10 cellular contexts compared by ENCODE assay signal in genomic region chrX:23662187-23662586, GRCh38. TPM values are rescaled to one million over a fixed set of nuclear protein-coding genes. Genes with fewer than 3 reads are reported as not detected.
DNase-seq lines count a peak whose midpoint lies in the region; ATAC-seq and TF ChIP-seq lines count a peak whose summit lies in the region.
"Had no signal": no experiment of that assay in that cellular context is flagged by ENCODE, and none has a peak within 500 bp of the region (broad histone marks: within the 10 kb centered on the region; RNA-seq: fewer than 3 reads in every experiment).

No MANE protein-coding gene starts in this region.

- peaks cover 33% of the 10 kb centered on the region for H3K4me1 Mint-ChIP-seq in activated T-cell treated with anti-CD3 and anti-CD28 coated beads, Interleukin-2, amount 50 U/mL, for 4 hours (ENCODE audit: low read depth)
- H3K4me1 Mint-ChIP-seq in T-cell (peaks cover 29 to 32% (median 30%) of the 10 kb centered on the region in 3 donors), type B pancreatic cell (ENCODE audit: unreplicated experiment) (peaks cover 7% of the 10 kb centered on the region)
- H3K4me1 Mint-ChIP-seq in stimulated activated naive B cell treated with anti-CD40 and anti-IgM and Interleukin-4, amounts not matched to agents 10 μg/mL and 1 μg/mL and 100 μg/mL, for 72 hours = peaks cover 9 to 24% of the 10 kb centered on the region in 2 donors

- POLR2A ChIA-PET in T-cell (lab: Charles Lee) = no interaction called here

- intact Hi-C loops in tibial artery (cut with DNase I; ENCODE audit: low total_unique reads) = no loop called here

- H3K9me3 ChIP-seq in smooth muscle cell (replicated peaks; ENCODE audit: low read depth) (no peaks in the 10 kb centered on the region), tibial artery (no peaks in the 10 kb centered on the region)

- H3K9ac ChIP-seq in smooth muscle cell (ENCODE audit: low read depth) = no peak overlapping the region

- H3K27ac ChIP-seq in smooth muscle cell (ENCODE audit: low read depth) (no peak overlapping the region), tibial artery (no peak overlapping the region)

- no peaks in the 10 kb centered on the region for H3K36me3 ChIP-seq in smooth muscle cell (ENCODE audit: low read depth)
- no peaks in the 10 kb centered on the region for H3K36me3 ChIP-seq in tibial artery

- no peak overlapping the region for H3K4me2 ChIP-seq in smooth muscle cell

- H3K27me3 Mint-ChIP-seq in activated T-cell treated with anti-CD3 and anti-CD28 coated beads, Interleukin-2, amount 50 U/mL, for 4 hours (ENCODE audit: low read depth) = no peaks in the 10 kb centered on the region
- H3K27me3 Mint-ChIP-seq in T-cell (peaks cover 0 to 3% of the 10 kb centered on the region in 2 donors), type B pancreatic cell (no peaks in the 10 kb centered on the region)
- peaks cover 0 to 7% of the 10 kb centered on the region in 2 donors for H3K27me3 Mint-ChIP-seq in stimulated activated naive B cell treated with anti-CD40 and anti-IgM and Interleukin-4, amounts not matched to agents 10 μg/mL and 1 μg/mL and 100 μg/mL, for 72 hours

- peak; percentile 39 to 45 for ATAC-seq in activated T-cell treated with anti-CD3 and anti-CD28 coated beads, Interleukin-2, amount 50 U/mL, for 4 hours
- ATAC-seq in HG02623 (IDR thresholded peaks at IDR 0.05; ENCODE audit: unreplicated experiment) (peak; percentile 51), T-cell (replicated peaks in 1 of 4) (peak; percentile 52 to 75 (median 65))
- ATAC-seq in stimulated activated naive B cell treated with anti-CD40 and anti-IgM and Interleukin-4, amounts not matched to agents 10 μg/mL and 1 μg/mL and 100 μg/mL, for 72 hours (replicated peaks) = peak; percentile 57 to 61

- TF ChIP-seq CTCF in type B pancreatic cell (conservative IDR thresholded peaks at IDR 0.05) = no peak
- no peak for TF ChIP-seq CTCF in smooth muscle cell (IDR thresholded peaks at IDR 0.05; ENCODE audit: borderline replicate concordance, insufficient read depth, poor library complexity, severe bottlenecking)
- no peak for TF ChIP-seq CTCF in tibial artery (IDR thresholded peaks at IDR 0.05)

- H3F3A ChIP-seq in smooth muscle cell (ENCODE audit: low read depth) = peaks cover 5% of the 10 kb centered on the region

- H4K20me1 ChIP-seq in smooth muscle cell (ENCODE audit: low read depth) = no peaks in the 10 kb centered on the region

- peak overlapping the region; percentile 44 for H3K4me3 Mint-ChIP-seq in activated T-cell treated with anti-CD3 and anti-CD28 coated beads, Interleukin-2, amount 50 U/mL, for 4 hours
- H3K4me3 Mint-ChIP-seq in T-cell (peak overlapping the region in 1 of 3 donors; percentile 21), type B pancreatic cell (no peak overlapping the region)
- no peak overlapping the region for H3K4me3 Mint-ChIP-seq in stimulated activated naive B cell treated with anti-CD40 and anti-IgM and Interleukin-4, amounts not matched to agents 10 μg/mL and 1 μg/mL and 100 μg/mL, for 72 hours

- no peak for DNase-seq in activated T-cell treated with anti-CD3 and anti-CD28 coated beads, Interleukin-2, amount 50 U/mL, for 4 hours
- DNase-seq in activated T-cell treated with anti-CD3 and anti-CD28 coated beads, Interleukin-2, amount 50 U/mL, for 1 hour = no peak
- no peak for DNase-seq in T-cell
- DNase-seq in stimulated activated naive B cell treated with anti-CD40 and anti-IgM and Interleukin-4, amounts not matched to agents 10 μg/mL and 1 μg/mL and 100 μg/mL, for 72 hours = no peak
- no peak for DNase-seq in type B pancreatic cell (ENCODE audit: extremely low spot score, unreplicated experiment)
- DNase-seq in smooth muscle cell (lab: John Stamatoyannopoulos, UW; ENCODE audit: unreplicated experiment) = no peak
- no peak for DNase-seq in tibial artery
- DNase-seq: activated CD4-positive, alpha-beta T cell treated with anti-CD3 and anti-CD28 coated beads for 4 hours; MV-4-11 had no signal

- H3K36me3 Mint-ChIP-seq in activated T-cell treated with anti-CD3 and anti-CD28 coated beads, Interleukin-2, amount 50 U/mL, for 4 hours (ENCODE audit: insufficient read depth) = no peaks in the 10 kb centered on the region
- no peaks in the 10 kb centered on the region for H3K36me3 Mint-ChIP-seq in T-cell
- peaks cover 0 to 4% of the 10 kb centered on the region in 2 donors for H3K36me3 Mint-ChIP-seq in stimulated activated naive B cell treated with anti-CD40 and anti-IgM and Interleukin-4, amounts not matched to agents 10 μg/mL and 1 μg/mL and 100 μg/mL, for 72 hours
- H3K36me3 Mint-ChIP-seq in type B pancreatic cell = no peaks in the 10 kb centered on the region

- H3K4me3 ChIP-seq in smooth muscle cell (no peak overlapping the region), tibial artery (no peak overlapping the region)

- 93% methylated on average over 3 of the region's 3 CpGs for WGBS in smooth muscle cell (ENCODE audit: low lambda C conversion rate)

- no peaks in the 10 kb centered on the region for H3K79me2 ChIP-seq in smooth muscle cell (ENCODE audit: low read depth)

- CTCF ChIA-PET in T-cell (lab: Charles Lee) = no interaction called here

- H3K27me3 ChIP-seq in smooth muscle cell (ENCODE audit: low read depth) = no peaks in the 10 kb centered on the region
- no peaks in the 10 kb centered on the region for H3K27me3 ChIP-seq in tibial artery

- H3K4me1 ChIP-seq in smooth muscle cell (ENCODE audit: low read depth) = peaks cover 6% of the 10 kb centered on the region
- H3K4me1 ChIP-seq in tibial artery = peaks cover 0 to 5% (median 0%) of the 10 kb centered on the region in 4 donors

- H2AFZ ChIP-seq in smooth muscle cell (ENCODE audit: low read depth) = no peak overlapping the region

- H3K27ac Mint-ChIP-seq in T-cell (peak overlapping the region; percentile 60 to 90), type B pancreatic cell (no peak overlapping the region)
- H3K27ac Mint-ChIP-seq in stimulated activated naive B cell treated with anti-CD40 and anti-IgM and Interleukin-4, amounts not matched to agents 10 μg/mL and 1 μg/mL and 100 μg/mL, for 72 hours = no peak overlapping the region

- H3K9me3 Mint-ChIP-seq in activated T-cell treated with anti-CD3 and anti-CD28 coated beads, Interleukin-2, amount 50 U/mL, for 4 hours = no peaks in the 10 kb centered on the region
- no peaks in the 10 kb centered on the region for H3K9me3 Mint-ChIP-seq in T-cell
- H3K9me3 Mint-ChIP-seq in stimulated activated naive B cell treated with anti-CD40 and anti-IgM and Interleukin-4, amounts not matched to agents 10 μg/mL and 1 μg/mL and 100 μg/mL, for 72 hours = peaks cover 0 to 5% of the 10 kb centered on the region in 2 donors
- no peaks in the 10 kb centered on the region for H3K9me3 Mint-ChIP-seq in type B pancreatic cell

RNA-seq across cellular contexts. Expression of gene PRDX4, which starts 5.1 kb away (rescaled TPM):
- total RNA-seq in activated T-cell treated with anti-CD3 and anti-CD28 coated beads, Interleukin-2, amount 50 U/mL, for 4 hours = 100 to 1,000 TPM; 100 to 118 (median 112) TPM
- 10 to 100 TPM in 3 of 5 donors, 1 to 10 TPM in 2; 8.4 to 16.6 (median 14.2) TPM for total RNA-seq in T-cell
- 195 and 268 TPM in 2 replicates for total RNA-seq in type B pancreatic cell (ENCODE audit: low replicate concordance)
- total RNA-seq in smooth muscle cell = 768 and 853 TPM in 2 replicates
- 731 and 868 TPM in 2 replicates for polyA plus RNA-seq in smooth muscle cell

Comparison
In these comparisons a context has a peak if more than half of its experiments do, and no peak if none do; other contexts are left out.
1. H3K27ac Mint-ChIP-seq: peak in T-cell (2 of 2); none in stimulated activated naive B cell treated with anti-CD40 and anti-IgM and Interleukin-4, amounts not matched to agents 10 μg/mL and 1 μg/mL and 100 μg/mL, for 72 hours (single experiment) and type B pancreatic cell (single experiment).
2. RNA of gene PRDX4, which starts 5.1 kb away (total RNA-seq): 768 to 853 TPM in smooth muscle cell, 195 to 268 TPM in type B pancreatic cell and 100 to 118 TPM in activated T-cell treated with anti-CD3 and anti-CD28 coated beads, Interleukin-2, amount 50 U/mL, for 4 hours; 8.4 to 16.6 TPM in T-cell; every median in the first group is over 4 times any median in the second.
3. Peak in every context shown above with its lines, with median percentiles within 50 percentile points of each other: ATAC-seq.